In genomic region chr6:83911278-83911677, GRCh38 we compare ENCODE assay signal across 2 cellular contexts.
TF ChIP-seq lines count a peak whose summit lies in the region.

No MANE protein-coding gene starts in this region.

TF ChIP-seq in GM23338, 12 proteins besides CTCF, POLR2A, EP300 and RAD21:
- no peak for TF ChIP-seq ZNF462 (CRISPR knock-in tag; IDR thresholded peaks at IDR 0.05)
- TF ChIP-seq ZNF331 (CRISPR knock-in tag; IDR thresholded peaks at IDR 0.05; ENCODE audit: low read depth): no peak
- no peak for TF ChIP-seq EZH2phosphoT487 (IDR thresholded peaks at IDR 0.05; ENCODE audit: unreplicated experiment)
- no peak for TF ChIP-seq JUNB (IDR thresholded peaks at IDR 0.05; ENCODE audit: unreplicated experiment)
- no peak for TF ChIP-seq STAT1 (IDR thresholded peaks at IDR 0.05; ENCODE audit: unreplicated experiment)
- no peak for TF ChIP-seq EZH2 (IDR thresholded peaks at IDR 0.05; ENCODE audit: low read depth, unreplicated experiment)
- no peak for TF ChIP-seq ZNF114 (CRISPR knock-in tag; IDR thresholded peaks at IDR 0.05)

TF ChIP-seq in K562, 482 proteins besides CTCF, POLR2A, EP300 and RAD21:
- TF ChIP-seq CUX1 (CRISPR knock-in tag; IDR thresholded peaks at IDR 0.05): no peak
- TF ChIP-seq ZNF57 (CRISPR knock-in tag; IDR thresholded peaks at IDR 0.05): no peak
- 0 out of 2 replicates have a peak, but pooled peaks have one; percentile 12 for TF ChIP-seq ATF7 (IDR thresholded peaks at IDR 0.05)
- peak; percentile 29 for TF ChIP-seq RFX1 (IDR thresholded peaks at IDR 0.05)
- TF ChIP-seq RREB1 (CRISPR knock-in tag; IDR thresholded peaks at IDR 0.05): no peak
- no peak for TF ChIP-seq SIX5 (IDR thresholded peaks at IDR 0.05; ENCODE audit: borderline replicate concordance in 1 of 2, insufficient read depth in 1 of 2, low read depth in 1 of 2, low read length in 2 of 2)
- TF ChIP-seq ATF3 (IDR thresholded peaks at IDR 0.05): peak; percentile 28; the same call in 1 of the 2 replicates
- no peak for TF ChIP-seq ATF3 (CRISPR knock-in tag; conservative IDR thresholded peaks at IDR 0.05)
- TF ChIP-seq CXXC5 (CRISPR knock-in tag; IDR thresholded peaks at IDR 0.05): no peak
- no peak for TF ChIP-seq HNRNPH1 (optimal IDR thresholded peaks at IDR 0.05; ENCODE audit: low read depth, low read length)
- TF ChIP-seq ZNF12 (CRISPR knock-in tag; IDR thresholded peaks at IDR 0.05): no peak
- no peak for TF ChIP-seq RBM22 (IDR thresholded peaks at IDR 0.05; ENCODE audit: low read depth, low read length, poor library complexity, severe bottlenecking)
- no peak for TF ChIP-seq ZNF717 (CRISPR knock-in tag; IDR thresholded peaks at IDR 0.05)
- TF ChIP-seq GATA2 (CRISPR knock-in tag; IDR thresholded peaks at IDR 0.05): no peak
- no peak for TF ChIP-seq POLR2AphosphoS5 (IDR thresholded peaks at IDR 0.05; ENCODE audit: control insufficient read depth, insufficient read depth, low read depth, low read length)
- TF ChIP-seq CC2D1A (IDR thresholded peaks at IDR 0.05): no peak
- no peak for TF ChIP-seq HNRNPUL1 (IDR thresholded peaks at IDR 0.05; ENCODE audit: low read length)
- TF ChIP-seq BACH1 (tag; IDR thresholded peaks at IDR 0.05): no peak
- TF ChIP-seq CREM (IDR thresholded peaks at IDR 0.05; ENCODE audit: low read depth): 0 out of 2 replicates have a peak, but pooled peaks have one; percentile 18
- no peak for TF ChIP-seq RBM34 (IDR thresholded peaks at IDR 0.05; ENCODE audit: borderline replicate concordance, insufficient read depth, low read length)
- TF ChIP-seq TFAM (CRISPR knock-in tag; conservative IDR thresholded peaks at IDR 0.05): no peak
- no peak for TF ChIP-seq ZNF780A (CRISPR knock-in tag; IDR thresholded peaks at IDR 0.05)
- TF ChIP-seq ARID4B (CRISPR knock-in tag; IDR thresholded peaks at IDR 0.05): no peak
- TF ChIP-seq PYGO2 (tag; IDR thresholded peaks at IDR 0.05): no peak
- TF ChIP-seq JUND (IDR thresholded peaks at IDR 0.05; ENCODE audit: borderline replicate concordance, low read depth, low read length): peak; percentile 51; the same call in 1 of the 2 replicates
- no peak; the same call in 2 of the 3 replicates for TF ChIP-seq JUND (tag; IDR thresholded peaks at IDR 0.05; ENCODE audit: borderline replicate concordance, low read depth, low read length)
- TF ChIP-seq XRCC4 (IDR thresholded peaks at IDR 0.05; ENCODE audit: extremely low read depth, insufficient read depth, insufficient read length): no peak
- TF ChIP-seq ZNF740 (CRISPR knock-in tag; IDR thresholded peaks at IDR 0.05): no peak
- TF ChIP-seq ZNF740 (tag; IDR thresholded peaks at IDR 0.05): no peak
- no peak for TF ChIP-seq ZNF699 (CRISPR knock-in tag; IDR thresholded peaks at IDR 0.05; ENCODE audit: insufficient replicate concordance)
- no peak for TF ChIP-seq ZNF146 (CRISPR knock-in tag; IDR thresholded peaks at IDR 0.05; ENCODE audit: unreplicated experiment)
- TF ChIP-seq POLR2B (IDR thresholded peaks at IDR 0.05; ENCODE audit: low read depth, partially characterized antibody): no peak
